Comparison of ENCODE assay signal across 20 cellular contexts in genomic region chr7:149440222-149440621, GRCh38. TPM values are rescaled to one million over a fixed set of nuclear protein-coding genes. Genes with fewer than 3 reads are reported as not detected.
A peak's percentile ranks its signal among the peaks of the same experiment; 100 is the strongest.
DNase-seq lines count a peak whose midpoint lies in the region; ATAC-seq and TF ChIP-seq lines count a peak whose summit lies in the region.
"Had no signal": no experiment of that assay in that cellular context is flagged by ENCODE, and none has a peak within 500 bp of the region (broad histone marks: within the 10 kb centered on the region; RNA-seq: fewer than 3 reads in every experiment).

No MANE protein-coding gene starts in this region.

- peaks cover 7% of the 10 kb centered on the region for H3K36me3 ChIP-seq in CD4-positive, alpha-beta memory T cell (ENCODE audit: insufficient read depth, low read length)
- peaks cover 0 to 16% of the 10 kb centered on the region in 2 donors for H3K36me3 ChIP-seq in left lung

- H3K4me1 Mint-ChIP-seq in CD4-positive, alpha-beta memory T cell: peaks cover 10 to 12% (median 11%) of the 10 kb centered on the region in 4 donors
- H3K4me1 Mint-ChIP-seq: WTC11 had no signal

- no peak overlapping the region for H3K4me3 Mint-ChIP-seq in CD4-positive, alpha-beta memory T cell
- H3K4me3 Mint-ChIP-seq: activated naive CD8-positive, alpha-beta T cell; WTC11 had no signal

- H3K9me3 ChIP-seq in CD4-positive, alpha-beta memory T cell (ENCODE audit: control insufficient read depth in 1 of 2, low read length in 2 of 2): no peaks in the 10 kb centered on the region
- H3K9me3 ChIP-seq in left lung: no peaks in the 10 kb centered on the region
- H3K9me3 ChIP-seq: upper lobe of left lung had no signal

- no peaks in the 10 kb centered on the region for H3K27me3 Mint-ChIP-seq in CD4-positive, alpha-beta memory T cell
- H3K27me3 Mint-ChIP-seq: activated naive CD8-positive, alpha-beta T cell had no signal

- intact Hi-C loops in CD4-positive, alpha-beta memory T cell (cut with micrococcal nuclease): no loop called here
- intact Hi-C loops in left lung (cut with DNase I): no loop called here

- no peaks in the 10 kb centered on the region for H3K27me3 ChIP-seq in CD4-positive, alpha-beta memory T cell (ENCODE audit: insufficient read depth, low read length)
- H3K27me3 ChIP-seq in left lung: no peaks in the 10 kb centered on the region
- H3K27me3 ChIP-seq: upper lobe of left lung had no signal

- H3K4me3 ChIP-seq in CD4-positive, alpha-beta memory T cell (ENCODE audit: low read length in 2 of 2): no peak overlapping the region
- H3K4me3 ChIP-seq in fibroblast of mammary gland (ENCODE audit: control insufficient read depth, low read depth, low read length): no peak overlapping the region
- H3K4me3 ChIP-seq in left lung: no peak overlapping the region
- H3K4me3 ChIP-seq: upper lobe of left lung had no signal

- H3K4me1 ChIP-seq in CD4-positive, alpha-beta memory T cell (ENCODE audit: insufficient read depth, low read length): peaks cover 10% of the 10 kb centered on the region
- no peaks in the 10 kb centered on the region for H3K4me1 ChIP-seq in left lung
- H3K4me1 ChIP-seq: upper lobe of left lung had no signal

- peaks cover 25 to 44% of the 10 kb centered on the region in 2 donors for H3K36me3 Mint-ChIP-seq in CD4-positive, alpha-beta memory T cell
- H3K36me3 Mint-ChIP-seq: WTC11 had no signal

- no peak overlapping the region for H3K27ac ChIP-seq in CD4-positive, alpha-beta memory T cell (ENCODE audit: low read depth, low read length)
- no peak overlapping the region for H3K27ac ChIP-seq in left lung
- H3K27ac ChIP-seq: 22Rv1, epithelial cell of prostate, upper lobe of left lung had no signal

- no peaks in the 10 kb centered on the region for H3K9me3 Mint-ChIP-seq in CD4-positive, alpha-beta memory T cell
- H3K9me3 Mint-ChIP-seq: WTC11 had no signal

- peak; percentile 93 to 96 for ATAC-seq in activated CD4-positive, CD25-positive, alpha-beta regulatory T cell treated with anti-CD3 and anti-CD28 coated beads, Interleukin-2, amount 50 U/mL, for 24 hours
- no peak for ATAC-seq in left lung
- ATAC-seq in GM21526 (IDR thresholded peaks at IDR 0.05; ENCODE audit: low FRiP score, unreplicated experiment): no peak
- ATAC-seq: Panc1, WTC11 had no signal

- no peak for DNase-seq in activated CD4-positive, CD25-positive, alpha-beta regulatory T cell (lab: John Stamatoyannopoulos, UW)
- DNase-seq in CD4-positive, alpha-beta memory T cell: no peak
- DNase-seq in activated T-cell treated with anti-CD3 and anti-CD28 coated beads, Interleukin-2, amount 50 U/mL, for 48 hours: peak; percentile 21 to 41
- DNase-seq in fibroblast of mammary gland (ENCODE audit: low read depth): peak; percentile 11
- no peak for DNase-seq in left lung
- DNase-seq in KG1 (lab: John Stamatoyannopoulos, UW): no peak
- DNase-seq: cerebellar nuclear complex, Kasumi-1, mesenchymal stem cell, NCI-H2171, NCI-H526, SHP77 treated with DMSO at 0.1 percent for 48 hours, upper lobe of left lung had no signal

- peak overlapping the region in 6 of 7 donors; percentile 13 to 66 (median 36) for H3K27ac Mint-ChIP-seq in CD4-positive, alpha-beta memory T cell
- H3K27ac Mint-ChIP-seq: WTC11 had no signal

- CTCF ChIA-PET in CD4-positive, alpha-beta memory T cell (lab: Charles Lee; ENCODE audit: partially characterized antibody): interaction anchor here (1.3 to 2.8 kb wide), 3 partner anchors 14 to 21 kb away, joined by 3 to 9 read pairs (median 7); partner anchors contain the start of gene ZNF777

- POLR2A ChIA-PET in CD4-positive, alpha-beta memory T cell (lab: Charles Lee; ENCODE audit: partially characterized antibody): interaction anchor here (1.2 kb wide), 1 partner anchor 18 kb away, joined by 4 read pairs; no protein-coding TSS in a partner anchor

- TF ChIP-seq CTCF in fibroblast of mammary gland (conservative IDR thresholded peaks at IDR 0.05; ENCODE audit: control insufficient read depth, insufficient read depth, low read depth, low read length): no peak
- TF ChIP-seq CTCF in left lung (IDR thresholded peaks at IDR 0.05): no peak

RNA-seq across cellular contexts. Expression of gene ZNF777, which starts 20.6 kb away (rescaled TPM):
- 10 to 100 TPM; 15.9 to 16.8 TPM for total RNA-seq in CD4-positive, alpha-beta memory T cell
- 1 to 10 TPM in 1 of 2 donors, under 1 TPM in 1; 0.19 to 3.7 TPM for polyA plus RNA-seq in CD4-positive, alpha-beta memory T cell
- 1 to 10 TPM; 9.3 to 9.5 TPM for total RNA-seq in left lung

RNA-seq across cellular contexts. Expression of gene ZNF746, which starts 57.4 kb away (rescaled TPM):
- total RNA-seq in CD4-positive, alpha-beta memory T cell: 10 to 100 TPM; 25.2 to 25.6 TPM
- polyA plus RNA-seq in CD4-positive, alpha-beta memory T cell: 10 to 100 TPM in 1 of 2 donors, 1 to 10 TPM in 1; 3.7 to 14.5 TPM
- total RNA-seq in left lung: 10 to 100 TPM; 19.9 to 22.9 TPM

Comparison
In these comparisons a context has a peak if more than half of its experiments do, and no peak if none do; other contexts are left out.
1. ATAC-seq: peak in activated CD4-positive, CD25-positive, alpha-beta regulatory T cell treated with anti-CD3 and anti-CD28 coated beads, Interleukin-2, amount 50 U/mL, for 24 hours (2 of 2); none in left lung (single experiment) and GM21526 (single experiment).
2. DNase-seq: peak in activated T-cell treated with anti-CD3 and anti-CD28 coated beads, Interleukin-2, amount 50 U/mL, for 48 hours (2 of 2) and fibroblast of mammary gland (single experiment); none in activated CD4-positive, CD25-positive, alpha-beta regulatory T cell (0 of 4), CD4-positive, alpha-beta memory T cell (0 of 5), left lung (0 of 2) and KG1 (single experiment).